Comparison of ENCODE assay signal across 29 cellular contexts in the genomic region with DNA sequence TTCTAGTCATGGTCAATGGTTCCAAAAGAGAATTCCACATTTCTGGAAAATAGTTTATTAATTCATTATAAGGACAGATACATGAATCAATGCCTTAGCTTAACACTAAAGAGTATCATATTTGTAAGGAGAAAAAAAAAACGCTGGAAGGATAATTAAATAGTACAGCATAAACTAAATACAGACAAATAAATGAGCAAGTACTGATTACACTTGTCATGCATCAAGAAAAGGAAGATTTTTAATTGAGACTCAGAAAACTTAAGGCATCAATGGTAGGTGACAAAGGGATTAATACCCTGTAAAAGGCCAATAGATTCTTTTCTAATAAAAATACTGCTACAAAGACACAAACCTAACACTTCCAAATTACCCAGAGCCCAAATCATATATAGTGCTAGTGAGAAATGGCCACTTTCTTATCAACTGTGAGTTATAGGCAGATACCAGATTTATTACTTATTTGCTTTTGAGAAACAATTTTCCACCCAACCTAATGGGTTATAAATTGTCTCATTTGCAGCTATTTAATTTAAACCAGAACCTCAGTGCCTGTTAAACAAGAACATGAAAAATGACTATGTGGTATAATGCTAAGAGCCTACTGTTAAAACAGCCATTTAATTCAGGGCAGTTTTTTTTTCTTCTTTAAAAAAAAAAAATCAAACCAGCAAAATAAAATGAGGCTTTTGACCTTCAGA. TPM values are rescaled to one million over a fixed set of nuclear protein-coding genes. Genes with fewer than 3 reads are reported as not detected.
"Had no signal": no experiment of that assay in that cellular context is flagged by ENCODE, and none has a peak within 500 bp of the region (broad histone marks: within the 10 kb centered on the region; RNA-seq: fewer than 3 reads in every experiment).

No MANE protein-coding gene starts in this region.

- H3K36me3 ChIP-seq: heart right ventricle, left ventricle myocardium inferior, right atrium auricular region, right lobe of liver, transverse colon, upper lobe of right lung had no signal

- H3K9ac ChIP-seq: parathyroid adenoma had no signal

- H3K79me2 ChIP-seq: hepatocyte, parathyroid adenoma had no signal

- H3K36me3 Mint-ChIP-seq: mesothelial cell of epicardium; naive B cell; stimulated activated memory B cell treated with anti-CD40 and anti-IgM and Interleukin-4, amounts not matched to agents 10 μg/mL and 1 μg/mL and 100 μg/mL, for 72 hours had no signal

- H3K27ac ChIP-seq: heart right ventricle, hepatocyte, left ventricle myocardium inferior, parathyroid adenoma, psoas muscle, right atrium auricular region, right lobe of liver, transverse colon, upper lobe of right lung had no signal

- H3K27ac Mint-ChIP-seq: mesothelial cell of epicardium; naive B cell; stimulated activated memory B cell treated with anti-CD40 and anti-IgM and Interleukin-4, amounts not matched to agents 10 μg/mL and 1 μg/mL and 100 μg/mL, for 72 hours had no signal

- H3K4me3 ChIP-seq: heart right ventricle, hepatocyte, left ventricle myocardium inferior, lung, psoas muscle, right atrium auricular region, right lobe of liver, smooth muscle cell, transverse colon, upper lobe of right lung had no signal

- DNase-seq: heart right ventricle; islet precursor cell; left ventricle myocardium inferior; mesendoderm; naive B cell; nucleus accumbens; psoas muscle; right lobe of liver; stimulated activated CD4-positive, alpha-beta T cell treated with anti-CD3 and anti-CD28 coated beads, Interleukin-1b, Interleukin-23, amount 100 ng/mL, for 48 hours; stimulated activated CD4-positive, alpha-beta T cell treated with anti-CD3 and anti-CD28 coated beads, Interleukin-2, amount 100 ng/mL, for 48 hours; stimulated activated CD4-positive, alpha-beta T cell treated with anti-CD3 and anti-CD28 coated beads, Interleukin-4, amount 100 ng/mL, for 4 hours; stimulated activated CD8-positive, alpha-beta memory T cell treated with anti-CD3 and anti-CD28 coated beads, Interleukin-4, amount 100 ng/mL, for 48 hours; stimulated activated naive CD4-positive, alpha-beta T cell treated with Interleukin-2 at 50 U/mL for 16 hours; stimulated activated naive CD8-positive, alpha-beta T cell treated with anti-CD3 and anti-CD28 coated beads, Interleukin-15, amount 100 ng/mL, for 72 hours; substantia nigra; transverse colon; upper lobe of right lung had no signal

- H3K27me3 ChIP-seq: hepatocyte had no signal

- ATAC-seq: heart right ventricle; psoas muscle; right lobe of liver; stimulated activated memory B cell treated with anti-CD40 and anti-IgM and Interleukin-4, amounts not matched to agents 10 μg/mL and 1 μg/mL and 100 μg/mL, for 72 hours; stimulated activated naive CD8-positive, alpha-beta T cell treated with anti-CD3 and anti-CD28 coated beads, Interleukin-15, amount 100 ng/mL, for 72 hours; upper lobe of right lung had no signal

- H2AFZ ChIP-seq: hepatocyte, parathyroid adenoma had no signal

- H3K9me3 Mint-ChIP-seq: mesothelial cell of epicardium; naive B cell; neural crest cell; stimulated activated memory B cell treated with anti-CD40 and anti-IgM and Interleukin-4, amounts not matched to agents 10 μg/mL and 1 μg/mL and 100 μg/mL, for 72 hours; stimulated activated naive CD8-positive, alpha-beta T cell treated with anti-CD3 and anti-CD28 coated beads, Interleukin-15, amount 100 ng/mL, for 72 hours had no signal

- H3K4me3 Mint-ChIP-seq: mesothelial cell of epicardium; neural crest cell; stimulated activated memory B cell treated with anti-CD40 and anti-IgM and Interleukin-4, amounts not matched to agents 10 μg/mL and 1 μg/mL and 100 μg/mL, for 72 hours; stimulated activated naive CD8-positive, alpha-beta T cell treated with anti-CD3 and anti-CD28 coated beads, Interleukin-15, amount 100 ng/mL, for 72 hours had no signal

- H3K4me2 ChIP-seq: hepatocyte, smooth muscle cell had no signal

- H3K9me3 ChIP-seq: heart right ventricle, left ventricle myocardium inferior, psoas muscle, right atrium auricular region, right lobe of liver, transverse colon, upper lobe of right lung had no signal

RNA-seq across cellular contexts. Expression of gene IGDCC3, which starts 3.8 kb away (rescaled TPM):
- total RNA-seq: lower leg skin, mononuclear cell, osteoblast, posterior vena cava, psoas muscle, right atrium auricular region, right lobe of liver, transverse colon, upper lobe of right lung had no signal
- polyA plus RNA-seq: lung, psoas muscle had no signal
